Comparison of ENCODE assay signal across 15 cellular contexts in genomic region chr18:12692206-12692605, GRCh38.
"Had no signal": no experiment of that assay in that cellular context is flagged by ENCODE, and none has a peak within 500 bp of the region (broad histone marks: within the 10 kb centered on the region; RNA-seq: fewer than 3 reads in every experiment).

No MANE protein-coding gene starts in this region.

- DNase-seq: activated CD4-positive, alpha-beta T cell treated with anti-CD3 and anti-CD28 coated beads for 36 hours; activated CD8-positive, alpha-beta memory T cell treated with anti-CD3 and anti-CD28 coated beads for 24 hours; activated CD8-positive, alpha-beta memory T cell treated with anti-CD3 and anti-CD28 coated beads, Interleukin-2, amount 50 U/mL, for 48 hours; activated naive CD4-positive, alpha-beta T cell treated with anti-CD3 and anti-CD28 coated beads for 36 hours; aorta; colonic mucosa; esophagus squamous epithelium; lower lobe of right lung; natural killer cell; pancreas; stimulated activated CD4-positive, alpha-beta T cell treated with anti-CD3 and anti-CD28 coated beads, Interleukin-4, amount 100 ng/mL, for 24 hours had no signal

- ATAC-seq: activated CD4-positive, alpha-beta T cell treated with anti-CD3 and anti-CD28 coated beads for 36 hours; lower lobe of right lung; natural killer cell; pancreas; sciatic nerve; stimulated activated memory B cell treated with anti-CD40 and anti-IgM and Interleukin-4, amounts not matched to agents 10 μg/mL and 1 μg/mL and 100 μg/mL, for 72 hours; WTC11 had no signal

- H3K9me3 ChIP-seq: colonic mucosa, esophagus squamous epithelium, lower lobe of right lung, pancreas had no signal

- H3K27ac Mint-ChIP-seq: activated CD4-positive, alpha-beta T cell treated with anti-CD3 and anti-CD28 coated beads for 36 hours; activated naive CD4-positive, alpha-beta T cell treated with anti-CD3 and anti-CD28 coated beads for 36 hours; stimulated activated memory B cell treated with anti-CD40 and anti-IgM and Interleukin-4, amounts not matched to agents 10 μg/mL and 1 μg/mL and 100 μg/mL, for 72 hours; WTC11 had no signal

- H3K27ac ChIP-seq: colonic mucosa, lower lobe of right lung, pancreas had no signal

- H3K27me3 Mint-ChIP-seq: activated CD4-positive, alpha-beta T cell treated with anti-CD3 and anti-CD28 coated beads for 36 hours; central memory CD8-positive, alpha-beta T cell; stimulated activated memory B cell treated with anti-CD40 and anti-IgM and Interleukin-4, amounts not matched to agents 10 μg/mL and 1 μg/mL and 100 μg/mL, for 72 hours had no signal

- H3K36me3 ChIP-seq: colonic mucosa, pancreas had no signal

- H3K27me3 ChIP-seq: colonic mucosa, esophagus squamous epithelium, pancreas had no signal

- H3K4me3 ChIP-seq: colonic mucosa, esophagus squamous epithelium, lower lobe of right lung, pancreas had no signal

- H3K4me1 ChIP-seq: colonic mucosa, lower lobe of right lung had no signal

- H3K4me3 Mint-ChIP-seq: activated CD4-positive, alpha-beta T cell treated with anti-CD3 and anti-CD28 coated beads for 36 hours; activated naive CD4-positive, alpha-beta T cell treated with anti-CD3 and anti-CD28 coated beads for 36 hours; central memory CD8-positive, alpha-beta T cell; natural killer cell; stimulated activated memory B cell treated with anti-CD40 and anti-IgM and Interleukin-4, amounts not matched to agents 10 μg/mL and 1 μg/mL and 100 μg/mL, for 72 hours; WTC11 had no signal

- H3K9me3 Mint-ChIP-seq: activated naive CD4-positive, alpha-beta T cell treated with anti-CD3 and anti-CD28 coated beads for 36 hours; central memory CD8-positive, alpha-beta T cell; natural killer cell; stimulated activated memory B cell treated with anti-CD40 and anti-IgM and Interleukin-4, amounts not matched to agents 10 μg/mL and 1 μg/mL and 100 μg/mL, for 72 hours; WTC11 had no signal

- H3K36me3 Mint-ChIP-seq: natural killer cell had no signal

- H3K4me1 Mint-ChIP-seq: central memory CD8-positive, alpha-beta T cell; natural killer cell; WTC11 had no signal
